8 cellular contexts compared by ENCODE assay signal in genomic region chr6:132511836-132512230, GRCh38. TPM values are rescaled to one million over a fixed set of nuclear protein-coding genes. Genes with fewer than 3 reads are reported as not detected.
A peak's percentile ranks its signal among the peaks of the same experiment; 100 is the strongest.
DNase-seq lines count a peak whose midpoint lies in the region; ATAC-seq and TF ChIP-seq lines count a peak whose summit lies in the region.

No MANE protein-coding gene starts in this region.

- H3K4me3 ChIP-seq in right cardiac atrium (ENCODE audit: low read length) (peak overlapping the region; percentile 55), stomach (peak overlapping the region; percentile 83 to 96 (median 92))

- H3K27ac Mint-ChIP-seq in T-helper 2 cell treated with Interferon-gamma antibody and Interleukin-4, amounts not matched to agents 5 μg/mL and 100 μg/mL, for 36 hours, result no peak overlapping the region
- no peak overlapping the region for H3K27ac Mint-ChIP-seq in WTC11

- CTCF ChIA-PET in WTC11 (lab: Charles Lee), result interaction anchor here (1.4 to 2.1 kb wide), 4 partner anchors 27 to 256 kb away, joined by 5 to 12 read pairs (median 7); no protein-coding TSS in a partner anchor

- no peaks in the 10 kb centered on the region for H3K9me3 Mint-ChIP-seq in T-helper 2 cell treated with Interferon-gamma antibody and Interleukin-4, amounts not matched to agents 5 μg/mL and 100 μg/mL, for 36 hours
- no peaks in the 10 kb centered on the region for H3K9me3 Mint-ChIP-seq in WTC11

- peaks cover 2% of the 10 kb centered on the region for H3K36me3 Mint-ChIP-seq in T-helper 2 cell treated with Interferon-gamma antibody and Interleukin-4, amounts not matched to agents 5 μg/mL and 100 μg/mL, for 36 hours (ENCODE audit: low read depth)
- H3K36me3 Mint-ChIP-seq in WTC11, result peaks cover 7% of the 10 kb centered on the region; the same call in 1 of the 2 replicates

- no peaks in the 10 kb centered on the region for H3K9me3 ChIP-seq in right cardiac atrium (ENCODE audit: control insufficient read depth, low read length)
- no peaks in the 10 kb centered on the region for H3K9me3 ChIP-seq in stomach

- POLR2A ChIA-PET in WTC11 (lab: Charles Lee), result no interaction called here

- H3K4me3 Mint-ChIP-seq in T-helper 2 cell treated with Interferon-gamma antibody and Interleukin-4, amounts not matched to agents 5 μg/mL and 100 μg/mL, for 36 hours, result peak overlapping the region; percentile 86
- peak overlapping the region; percentile 85 for H3K4me3 Mint-ChIP-seq in WTC11

- peaks cover 0 to 12% (median 8%) of the 10 kb centered on the region in 4 donors for H3K36me3 ChIP-seq in stomach

- intact Hi-C loops in right cardiac atrium (cut with DNase I), result no loop called here
- intact Hi-C loops in stomach (cut with DNase I; ENCODE audit: low total_unique reads), result no loop called here

- TF ChIP-seq POLR2A in stomach (IDR thresholded peaks at IDR 0.05), result no peak

- no peak for ATAC-seq in WTC11
- no peak for ATAC-seq in right cardiac atrium
- no peak for ATAC-seq in GM21528 (IDR thresholded peaks at IDR 0.05; ENCODE audit: low FRiP score, unreplicated experiment)
- ATAC-seq in omental fat pad (ENCODE audit: low FRiP score), result no peak

- H3K4me1 Mint-ChIP-seq in T-helper 2 cell treated with Interferon-gamma antibody and Interleukin-4, amounts not matched to agents 5 μg/mL and 100 μg/mL, for 36 hours (ENCODE audit: low read depth), result peaks cover 21% of the 10 kb centered on the region
- H3K4me1 Mint-ChIP-seq in WTC11, result peaks cover 22% of the 10 kb centered on the region

- WGBS in right cardiac atrium, result 22% methylated on average over 2 of the region's 2 CpGs
- 11 to 22% (median 17%) methylated on average over 2 of the region's 2 CpGs for WGBS in stomach, 5 donors

- H3K4me1 ChIP-seq in right cardiac atrium (ENCODE audit: control insufficient read depth, insufficient read depth, low read length) (peaks cover 4% of the 10 kb centered on the region), stomach (peaks cover 15 to 64% (median 39%) of the 10 kb centered on the region in 4 donors)

- no peaks in the 10 kb centered on the region for H3K27me3 ChIP-seq in right cardiac atrium (ENCODE audit: control insufficient read depth, insufficient read depth)
- no peaks in the 10 kb centered on the region for H3K27me3 ChIP-seq in stomach

- TF ChIP-seq CTCF in WTC11 (IDR thresholded peaks at IDR 0.05) (no peak), stomach (IDR thresholded peaks at IDR 0.05) (no peak), omental fat pad (IDR thresholded peaks at IDR 0.05) (no peak)

- H3K27ac ChIP-seq in right cardiac atrium (ENCODE audit: low read length), result no peak overlapping the region
- peak overlapping the region in 4 of 5 donors; percentile 86 to 95 (median 92) for H3K27ac ChIP-seq in stomach

- peaks cover 17% of the 10 kb centered on the region for H3K27me3 Mint-ChIP-seq in T-helper 2 cell treated with Interferon-gamma antibody and Interleukin-4, amounts not matched to agents 5 μg/mL and 100 μg/mL, for 36 hours (ENCODE audit: low read depth)
- H3K27me3 Mint-ChIP-seq in WTC11 (ENCODE audit: low read depth), result peaks cover 18% of the 10 kb centered on the region

- no peak for TF ChIP-seq EP300 in stomach (IDR thresholded peaks at IDR 0.05)

- DNase-seq in T-helper 2 cell treated with Interferon-gamma antibody and Interleukin-4, amounts not matched to agents 5 μg/mL and 100 μg/mL, for 36 hours (ENCODE audit: low spot score), result no peak
- DNase-seq in T-helper 2 cell (no peak), WTC11 (ENCODE audit: low spot score) (no peak), right cardiac atrium (no peak), stomach (no peak), SHP77 (lab: John Stamatoyannopoulos, UW) (no peak), omental fat pad (ENCODE audit: low spot score) (no peak)

TF ChIP-seq in WTC11, 78 proteins besides CTCF, POLR2A, EP300 and RAD21 (continues in another document):
- TF ChIP-seq CREM (CRISPR knock-in tag; IDR thresholded peaks at IDR 0.05) (no peak), ATF3 (CRISPR knock-in tag; conservative IDR thresholded peaks at IDR 0.05) (no peak), MAX (CRISPR knock-in tag; IDR thresholded peaks at IDR 0.05) (no peak), ZNF281 (CRISPR knock-in tag; IDR thresholded peaks at IDR 0.05) (no peak), ZNF425 (CRISPR knock-in tag; conservative IDR thresholded peaks at IDR 0.05) (no peak), PREB (CRISPR knock-in tag; IDR thresholded peaks at IDR 0.05; ENCODE audit: borderline replicate concordance) (no peak), TP53 (CRISPR knock-in tag; IDR thresholded peaks at IDR 0.05) (no peak), SMAD4 (CRISPR knock-in tag; IDR thresholded peaks at IDR 0.05) (no peak), SP1 (CRISPR knock-in tag; conservative IDR thresholded peaks at IDR 0.05) (no peak), CREB1 (CRISPR knock-in tag; IDR thresholded peaks at IDR 0.05) (no peak), TEAD4 (CRISPR knock-in tag; IDR thresholded peaks at IDR 0.05) (no peak)

RNA-seq across cellular contexts. Expression of gene STX7, which starts 1.1 kb away (rescaled TPM):
- total RNA-seq in WTC11 (2021), result 25.6 to 30.4 TPM (median 26.5 TPM) in 3 replicates
- total RNA-seq in right cardiac atrium, result 10 to 100 TPM; 45.6 to 69.7 (median 62.3) TPM
- polyA plus RNA-seq in right cardiac atrium, result 14.2 TPM
- total RNA-seq in stomach, result 10 to 100 TPM; 29.8 to 39.3 (median 31.5) TPM
- polyA plus RNA-seq in stomach, result 10 to 100 TPM in 2 of 3 donors, 1 to 10 TPM in 1; 8.6 to 22.9 (median 17.7) TPM
- total RNA-seq in omental fat pad, result 10 to 100 TPM; 36.1 to 78.3 (median 48.2) TPM

RNA-seq across cellular contexts. Expression of gene TAAR9, which starts 26.2 kb away (rescaled TPM):
- total RNA-seq in WTC11 (2021) (not detected in 3 replicates), right cardiac atrium (not detected), stomach (not detected), omental fat pad (not detected)
- polyA plus RNA-seq in right cardiac atrium (not detected), stomach (not detected)

RNA-seq across cellular contexts. Expression of gene TAAR8, which starts 40.6 kb away (rescaled TPM):
- total RNA-seq in WTC11 (2021), result not detected in 3 replicates
- total RNA-seq in right cardiac atrium, result not detected
- not detected for polyA plus RNA-seq in right cardiac atrium
- total RNA-seq in stomach, result not detected
- not detected for polyA plus RNA-seq in stomach
- total RNA-seq in omental fat pad, result not detected

RNA-seq across cellular contexts. Expression of gene TAAR6, which starts 58.3 kb away (rescaled TPM):
- total RNA-seq in WTC11 (2021) (not detected in 3 replicates), right cardiac atrium (not detected), stomach (not detected), omental fat pad (not detected)
- polyA plus RNA-seq in right cardiac atrium (not detected), stomach (not detected)
